Comparison of ENCODE assay signal across 9 cellular contexts in genomic region chr1:14742181-14742980, GRCh38.
DNase-seq lines count a peak whose midpoint lies in the region; ATAC-seq, FAIRE-seq and TF ChIP-seq lines count a peak whose summit lies in the region.
"Had no signal": no experiment of that assay in that cellular context is flagged by ENCODE, and none has a peak within 500 bp of the region (broad histone marks: within the 10 kb centered on the region; RNA-seq: fewer than 3 reads in every experiment).

No MANE protein-coding gene starts in this region.

- no TSS peak for BruUV-seq in HepG2 (replicated peaks; lab: Mats Ljungman, UMichigan)

- CTCF ChIA-PET in HepG2 (lab: Yijun Ruan, JAX; ENCODE audit: low intra/inter-chr PET ratio, low total read pairs) = no interaction called here
- CTCF ChIA-PET in CD4-positive, alpha-beta memory T cell (lab: Charles Lee; ENCODE audit: partially characterized antibody) = no interaction called here

- H3K9me3 ChIP-seq in BLaER1 = no peaks in the 10 kb centered on the region
- no peaks in the 10 kb centered on the region for H3K9me3 ChIP-seq in HepG2 (ENCODE audit: low read length)
- no peaks in the 10 kb centered on the region for H3K9me3 ChIP-seq in CD4-positive, alpha-beta memory T cell (ENCODE audit: control insufficient read depth in 1 of 2, low read length in 2 of 2)

- H3K4me1 ChIP-seq in BLaER1 (peaks cover 55% of the 10 kb centered on the region), HepG2 (ENCODE audit: insufficient read depth, low read length) (no peaks in the 10 kb centered on the region)
- no peaks in the 10 kb centered on the region for H3K4me1 ChIP-seq in CD4-positive, alpha-beta memory T cell (ENCODE audit: insufficient read depth, low read length)

- DNase-seq in LHCN-M2 (ENCODE audit: low read depth) (peak; percentile 88), amniotic stem cell (lab: John Stamatoyannopoulos, UW) (peak; percentile 91), HepG2 (ENCODE audit: low spot score) (peak; percentile 56), NCI-H1092 (lab: John Stamatoyannopoulos, UW) (no peak)
- no peak for DNase-seq in activated naive CD4-positive, alpha-beta T cell treated with Interleukin-2 at 50 U/mL for 16 hours
- no peak for DNase-seq in CD4-positive, alpha-beta memory T cell
- DNase-seq: activated CD4-positive, alpha-beta memory T cell treated with anti-CD3 and anti-CD28 coated beads, Interleukin-2, amount 10 ng/mL, durations not matched to agents 7 days and 5 days had no signal

- intact Hi-C loops in HepG2 (cut with micrococcal nuclease; ENCODE audit: unreplicated experiment) = no loop called here
- intact Hi-C loops in CD4-positive, alpha-beta memory T cell (cut with micrococcal nuclease) = no loop called here

- no peak overlapping the region for H3K27ac Mint-ChIP-seq in CD4-positive, alpha-beta memory T cell
- H3K27ac Mint-ChIP-seq: activated CD4-positive, alpha-beta memory T cell treated with anti-CD3 and anti-CD28 coated beads, Interleukin-2, amount 10 ng/mL, durations not matched to agents 7 days and 5 days had no signal

- ATAC-seq in HepG2 (no peak), GM18498 (IDR thresholded peaks at IDR 0.05; ENCODE audit: unreplicated experiment) (no peak)

- H3K9me3 Mint-ChIP-seq in CD4-positive, alpha-beta memory T cell = no peaks in the 10 kb centered on the region
- H3K9me3 Mint-ChIP-seq: activated CD4-positive, alpha-beta memory T cell treated with anti-CD3 and anti-CD28 coated beads, Interleukin-2, amount 10 ng/mL, durations not matched to agents 7 days and 5 days had no signal

- no peak overlapping the region for H3K27ac ChIP-seq in BLaER1
- H3K27ac ChIP-seq in HepG2 (ENCODE audit: extremely low read length, insufficient read depth, low read length) = no peak overlapping the region
- H3K27ac ChIP-seq in CD4-positive, alpha-beta memory T cell (ENCODE audit: low read depth, low read length) = no peak overlapping the region

- H3K79me2 ChIP-seq in HepG2 (ENCODE audit: insufficient read depth, low read length) = no peaks in the 10 kb centered on the region

- POLR2A ChIA-PET in HepG2 (lab: Yijun Ruan, JAX) = no interaction called here
- POLR2A ChIA-PET in CD4-positive, alpha-beta memory T cell (lab: Charles Lee; ENCODE audit: partially characterized antibody) = no interaction called here

- TF ChIP-seq EP300 in HepG2 (IDR thresholded peaks at IDR 0.05; ENCODE audit: low read depth in 2 of 2, low read length in 2 of 2) (no peak), HepG2 (CRISPR knock-in tag; IDR thresholded peaks at IDR 0.05; ENCODE audit: borderline replicate concordance) (no peak)

- H3K27me3 ChIP-seq in BLaER1 (no peaks in the 10 kb centered on the region), HepG2 (ENCODE audit: control insufficient read depth in 1 of 2, insufficient read depth in 2 of 2, low read length in 2 of 2) (peaks cover 0 to 49% of the 10 kb centered on the region in 2 experiments; a peak in 3 of 5 replicates)
- H3K27me3 ChIP-seq in CD4-positive, alpha-beta memory T cell (ENCODE audit: insufficient read depth, low read length) = no peaks in the 10 kb centered on the region

- 4% methylated on average over 9 of the region's 9 CpGs for WGBS in HepG2 (ENCODE audit: low lambda C conversion rate)

- TF ChIP-seq CTCF in HepG2 (CRISPR knock-in tag; IDR thresholded peaks at IDR 0.05) = no peak

- TF ChIP-seq POLR2A in HepG2 (IDR thresholded peaks at IDR 0.05; ENCODE audit: insufficient read depth in 1 of 2, low read depth in 2 of 2, low read length in 2 of 2) = no peak

- in situ Hi-C loops in HepG2 (cut with HindIII; ENCODE audit: extremely low pct_ligation_motif_present, low pct_unique_long_range_greater_than_20kb) = no loop called here

- TF ChIP-seq RAD21 in HepG2 (CRISPR knock-in tag; IDR thresholded peaks at IDR 0.05) = no peak

- H3K9ac ChIP-seq in BLaER1 (no peak overlapping the region), HepG2 (ENCODE audit: insufficient read depth, low read depth, low read length) (no peak overlapping the region)

- no peaks in the 10 kb centered on the region for H3K36me3 ChIP-seq in BLaER1
- no peaks in the 10 kb centered on the region for H3K36me3 ChIP-seq in HepG2 (replicated peaks in 1 of 2; ENCODE audit: control insufficient read depth in 1 of 2, insufficient read depth in 2 of 2, low read length in 2 of 2)
- no peaks in the 10 kb centered on the region for H3K36me3 ChIP-seq in CD4-positive, alpha-beta memory T cell (ENCODE audit: insufficient read depth, low read length)

- no peak for FAIRE-seq in HepG2 (lab: Jason Lieb, UNC)

- no peak overlapping the region for H2AFZ ChIP-seq in HepG2 (ENCODE audit: low read length)

- H3K4me2 ChIP-seq in BLaER1 (peak overlapping the region; percentile 80), HepG2 (ENCODE audit: low read depth, low read length) (no peak overlapping the region)

- H3K4me3 ChIP-seq in BLaER1 (no peak overlapping the region), HepG2 (replicated peaks in 1 of 3; ENCODE audit: insufficient read depth in 1 of 3, low read depth in 2 of 3, low read length in 3 of 3) (no peak overlapping the region)
- no peak overlapping the region for H3K4me3 ChIP-seq in CD4-positive, alpha-beta memory T cell (ENCODE audit: low read length in 2 of 2)

- peaks cover 14 to 27% of the 10 kb centered on the region in 2 donors for H3K27me3 Mint-ChIP-seq in CD4-positive, alpha-beta memory T cell

- no peaks in the 10 kb centered on the region for H3K4me1 Mint-ChIP-seq in CD4-positive, alpha-beta memory T cell
- H3K4me1 Mint-ChIP-seq: activated CD4-positive, alpha-beta memory T cell treated with anti-CD3 and anti-CD28 coated beads, Interleukin-2, amount 10 ng/mL, durations not matched to agents 7 days and 5 days had no signal

- H3K4me3 Mint-ChIP-seq in CD4-positive, alpha-beta memory T cell = no peak overlapping the region
- H3K4me3 Mint-ChIP-seq: activated CD4-positive, alpha-beta memory T cell treated with anti-CD3 and anti-CD28 coated beads, Interleukin-2, amount 10 ng/mL, durations not matched to agents 7 days and 5 days had no signal

- H3K36me3 Mint-ChIP-seq in CD4-positive, alpha-beta memory T cell = no peaks in the 10 kb centered on the region

- H4K20me1 ChIP-seq in BLaER1 (no peaks in the 10 kb centered on the region), HepG2 (ENCODE audit: insufficient read depth, low read length) (no peaks in the 10 kb centered on the region)

TF ChIP-seq in HepG2, 621 proteins besides CTCF, POLR2A, EP300 and RAD21:
- peak; percentile 78 for TF ChIP-seq FOSL2 (CRISPR knock-in tag; IDR thresholded peaks at IDR 0.05)
- 0 out of 2 replicates have a peak, but pooled peaks have one; percentile 12 for TF ChIP-seq FOSL1 (CRISPR knock-in tag; IDR thresholded peaks at IDR 0.05; ENCODE audit: borderline replicate concordance)
- 0 out of 2 replicates have a peak, but pooled peaks have one; percentile 53 for TF ChIP-seq ZNF24 (IDR thresholded peaks at IDR 0.05)
- no peak for TF ChIP-seq CBX2 (IDR thresholded peaks at IDR 0.05; ENCODE audit: low read depth, low read length)
- TF ChIP-seq CBX2 (CRISPR knock-in tag; IDR thresholded peaks at IDR 0.05; ENCODE audit: low read depth) = no peak

Comparison
In these comparisons a context has a peak if more than half of its experiments do, and no peak if none do; other contexts are left out.
1. DNase-seq: peak in LHCN-M2 (single experiment), amniotic stem cell (single experiment) and HepG2 (single experiment); none in activated naive CD4-positive, alpha-beta T cell treated with Interleukin-2 at 50 U/mL for 16 hours (single experiment), NCI-H1092 (single experiment) and CD4-positive, alpha-beta memory T cell (0 of 5).